In the genomic region with DNA sequence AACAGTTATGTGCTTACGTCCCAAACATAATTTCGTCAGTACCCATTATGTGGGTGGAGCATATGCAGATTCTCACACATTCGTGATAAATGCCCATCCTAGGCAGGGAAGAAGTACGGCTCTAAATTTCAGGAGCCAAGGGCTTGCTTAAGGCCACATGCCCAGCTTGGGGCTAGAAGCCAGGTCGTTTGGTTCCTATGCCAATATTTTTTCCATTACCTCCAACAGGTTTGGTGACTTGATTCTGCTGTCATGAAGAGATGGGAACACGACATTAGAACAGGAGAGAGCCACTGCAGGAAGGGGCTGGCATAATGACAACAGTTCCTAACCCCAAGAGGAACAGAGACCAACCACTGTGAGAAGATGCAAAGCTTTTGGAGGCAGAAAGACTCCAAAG, we compare ENCODE assay signal across 12 cellular contexts.
"Had no signal": no experiment of that assay in that cellular context is flagged by ENCODE, and none has a peak within 500 bp of the region (broad histone marks: within the 10 kb centered on the region; RNA-seq: fewer than 3 reads in every experiment).

No MANE protein-coding gene starts in this region.

- ATAC-seq: left colon, right cardiac atrium had no signal

- H3K4me3 ChIP-seq: esophagus muscularis mucosa had no signal

- DNase-seq: activated gamma-delta T cell; activated naive CD8-positive, alpha-beta T cell treated with anti-CD3 and anti-CD28 coated beads for 36 hours; activated T-cell treated with anti-CD3 and anti-CD28 coated beads, Interleukin-2, amount 50 U/mL, for 1 hour; foreskin fibroblast; immature natural killer cell; left colon; mesenchymal stem cell; right cardiac atrium; small intestine; T-helper 2 cell; trophoblast cell had no signal

- H3K27me3 ChIP-seq: esophagus muscularis mucosa had no signal

- H3K9me3 ChIP-seq: esophagus muscularis mucosa had no signal

- H3K27ac ChIP-seq: esophagus muscularis mucosa had no signal
